In genomic region chr6:26103141-26103769, GRCh38 we compare ENCODE assay signal across 8 cellular contexts. TPM values are rescaled to one million over a fixed set of nuclear protein-coding genes. Genes with fewer than 3 reads are reported as not detected.
DNase-seq lines count a peak whose midpoint lies in the region; ATAC-seq and TF ChIP-seq lines count a peak whose summit lies in the region.

No MANE protein-coding gene starts in this region.

- peaks cover 16% of the 10 kb centered on the region for H3K4me1 Mint-ChIP-seq in activated CD4-positive, alpha-beta T cell treated with anti-CD3 and anti-CD28 coated beads for 36 hours
- H3K4me1 Mint-ChIP-seq in stimulated activated naive B cell treated with anti-CD40 and anti-IgM and Interleukin-4, amounts not matched to agents 10 μg/mL and 1 μg/mL and 100 μg/mL, for 72 hours, result peaks cover 11 to 19% of the 10 kb centered on the region in 2 donors

- peaks cover 3% of the 10 kb centered on the region for H3K36me3 Mint-ChIP-seq in activated CD4-positive, alpha-beta T cell treated with anti-CD3 and anti-CD28 coated beads for 36 hours (ENCODE audit: low read depth)
- H3K36me3 Mint-ChIP-seq in activated naive CD4-positive, alpha-beta T cell treated with anti-CD3 and anti-CD28 coated beads, Interleukin-2, amount 50 U/mL, for 72 hours, result no peaks in the 10 kb centered on the region
- peaks cover 4 to 8% of the 10 kb centered on the region in 2 donors for H3K36me3 Mint-ChIP-seq in stimulated activated naive B cell treated with anti-CD40 and anti-IgM and Interleukin-4, amounts not matched to agents 10 μg/mL and 1 μg/mL and 100 μg/mL, for 72 hours

- H3K9me3 Mint-ChIP-seq in activated CD4-positive, alpha-beta T cell treated with anti-CD3 and anti-CD28 coated beads for 36 hours (ENCODE audit: low read depth), result no peaks in the 10 kb centered on the region
- no peaks in the 10 kb centered on the region for H3K9me3 Mint-ChIP-seq in activated naive CD4-positive, alpha-beta T cell treated with anti-CD3 and anti-CD28 coated beads, Interleukin-2, amount 50 U/mL, for 72 hours
- peaks cover 0 to 7% of the 10 kb centered on the region in 2 donors for H3K9me3 Mint-ChIP-seq in stimulated activated naive B cell treated with anti-CD40 and anti-IgM and Interleukin-4, amounts not matched to agents 10 μg/mL and 1 μg/mL and 100 μg/mL, for 72 hours

- no peaks in the 10 kb centered on the region for H3K27me3 ChIP-seq in right atrium auricular region

- intact Hi-C loops in activated CD4-positive, alpha-beta T cell treated with anti-CD3 and anti-CD28 coated beads for 36 hours (cut with DNase I, micrococcal nuclease), result loop anchor here (1.0 to 5.0 kb wide), 8 partner anchors 20 to 1029 kb away; a partner anchor contains a TSS

- no peaks in the 10 kb centered on the region for H3K27me3 Mint-ChIP-seq in activated CD4-positive, alpha-beta T cell treated with anti-CD3 and anti-CD28 coated beads for 36 hours
- H3K27me3 Mint-ChIP-seq in stimulated activated naive B cell treated with anti-CD40 and anti-IgM and Interleukin-4, amounts not matched to agents 10 μg/mL and 1 μg/mL and 100 μg/mL, for 72 hours, result peaks cover 0 to 4% of the 10 kb centered on the region in 2 donors

- H3K4me3 ChIP-seq in right atrium auricular region, result peak overlapping the region; percentile 47 to 53

- POLR2A ChIA-PET in activated CD4-positive, alpha-beta T cell treated with anti-CD3 and anti-CD28 coated beads for 36 hours (lab: Charles Lee), result interaction anchor here (0.6 to 2.8 kb wide), 20 partner anchors 11 to 147 kb away, joined by 3 to 93 read pairs (median 8); partner anchors contain the start of gene HFE

- H3K9me3 ChIP-seq in right atrium auricular region, result no peaks in the 10 kb centered on the region

- no peak for TF ChIP-seq CTCF in right atrium auricular region (IDR thresholded peaks at IDR 0.05)

- CTCF ChIA-PET in activated CD4-positive, alpha-beta T cell treated with anti-CD3 and anti-CD28 coated beads for 36 hours (lab: Charles Lee), result interaction anchor here (0.7 to 2.8 kb wide), 9 partner anchors 14 to 112 kb away, joined by 3 to 18 read pairs (median 5); a partner anchor contains a TSS

- DNase-seq in activated CD4-positive, alpha-beta T cell treated with anti-CD3 and anti-CD28 coated beads for 36 hours, result no peak
- DNase-seq in activated CD4-positive, alpha-beta T cell treated with anti-CD3 and anti-CD28 coated beads for 1 hour, result no peak
- DNase-seq in activated naive CD4-positive, alpha-beta T cell treated with anti-CD3 and anti-CD28 coated beads, Interleukin-2, amount 50 U/mL, for 72 hours (ENCODE audit: low spot score in 2 of 2), result no peak
- DNase-seq in right atrium auricular region (ENCODE audit: low spot score), result no peak
- DNase-seq in stimulated activated naive B cell treated with anti-CD40 and anti-IgM and Interleukin-4, amounts not matched to agents 10 μg/mL and 1 μg/mL and 100 μg/mL, for 72 hours, result no peak
- no peak for DNase-seq in NCI-H187 treated with DMSO at 0.1 percent for 48 hours (lab: John Stamatoyannopoulos, UW)

- H3K4me1 ChIP-seq in right atrium auricular region, result peaks cover 0 to 17% of the 10 kb centered on the region in 2 donors

- peak overlapping the region; percentile 80 for H3K27ac ChIP-seq in right atrium auricular region

- no peaks in the 10 kb centered on the region for H3K36me3 ChIP-seq in right atrium auricular region

- peak overlapping the region; percentile 97 for H3K27ac Mint-ChIP-seq in activated CD4-positive, alpha-beta T cell treated with anti-CD3 and anti-CD28 coated beads for 36 hours
- peak overlapping the region; percentile 98 to 100 for H3K27ac Mint-ChIP-seq in activated naive CD4-positive, alpha-beta T cell treated with anti-CD3 and anti-CD28 coated beads, Interleukin-2, amount 50 U/mL, for 72 hours
- H3K27ac Mint-ChIP-seq in stimulated activated naive B cell treated with anti-CD40 and anti-IgM and Interleukin-4, amounts not matched to agents 10 μg/mL and 1 μg/mL and 100 μg/mL, for 72 hours, result peak overlapping the region; percentile 96

- peak; percentile 83 for ATAC-seq in activated CD4-positive, alpha-beta T cell treated with anti-CD3 and anti-CD28 coated beads for 36 hours
- ATAC-seq in HG03280 (IDR thresholded peaks at IDR 0.05; ENCODE audit: unreplicated experiment) (peak; percentile 71), HG03520 (IDR thresholded peaks at IDR 0.05; ENCODE audit: unreplicated experiment) (no peak)
- ATAC-seq in activated naive CD4-positive, alpha-beta T cell treated with anti-CD3 and anti-CD28 coated beads, Interleukin-2, amount 50 U/mL, for 72 hours, result peak; percentile 82 to 92
- peak; percentile 80 to 81 for ATAC-seq in stimulated activated naive B cell treated with anti-CD40 and anti-IgM and Interleukin-4, amounts not matched to agents 10 μg/mL and 1 μg/mL and 100 μg/mL, for 72 hours (replicated peaks)

- H3K4me3 Mint-ChIP-seq in activated CD4-positive, alpha-beta T cell treated with anti-CD3 and anti-CD28 coated beads for 36 hours, result peak overlapping the region; percentile 82
- H3K4me3 Mint-ChIP-seq in stimulated activated naive B cell treated with anti-CD40 and anti-IgM and Interleukin-4, amounts not matched to agents 10 μg/mL and 1 μg/mL and 100 μg/mL, for 72 hours, result peak overlapping the region; percentile 83 to 87

RNA-seq across cellular contexts. Expression of gene HFE, which starts 16.0 kb away (rescaled TPM):
- total RNA-seq in activated CD4-positive, alpha-beta T cell treated with anti-CD3 and anti-CD28 coated beads for 36 hours, result 1 to 10 TPM; 1.1 to 1.4 TPM
- total RNA-seq in activated naive CD4-positive, alpha-beta T cell treated with anti-CD3 and anti-CD28 coated beads, Interleukin-2, amount 50 U/mL, for 72 hours, result 1 to 10 TPM in 1 of 2 donors, under 1 TPM in 1; 0.23 to 2.1 TPM
- 1 to 10 TPM; 3.1 to 6.4 TPM for total RNA-seq in right atrium auricular region
